Comparison of ENCODE assay signal across 9 cellular contexts in the genomic region with DNA sequence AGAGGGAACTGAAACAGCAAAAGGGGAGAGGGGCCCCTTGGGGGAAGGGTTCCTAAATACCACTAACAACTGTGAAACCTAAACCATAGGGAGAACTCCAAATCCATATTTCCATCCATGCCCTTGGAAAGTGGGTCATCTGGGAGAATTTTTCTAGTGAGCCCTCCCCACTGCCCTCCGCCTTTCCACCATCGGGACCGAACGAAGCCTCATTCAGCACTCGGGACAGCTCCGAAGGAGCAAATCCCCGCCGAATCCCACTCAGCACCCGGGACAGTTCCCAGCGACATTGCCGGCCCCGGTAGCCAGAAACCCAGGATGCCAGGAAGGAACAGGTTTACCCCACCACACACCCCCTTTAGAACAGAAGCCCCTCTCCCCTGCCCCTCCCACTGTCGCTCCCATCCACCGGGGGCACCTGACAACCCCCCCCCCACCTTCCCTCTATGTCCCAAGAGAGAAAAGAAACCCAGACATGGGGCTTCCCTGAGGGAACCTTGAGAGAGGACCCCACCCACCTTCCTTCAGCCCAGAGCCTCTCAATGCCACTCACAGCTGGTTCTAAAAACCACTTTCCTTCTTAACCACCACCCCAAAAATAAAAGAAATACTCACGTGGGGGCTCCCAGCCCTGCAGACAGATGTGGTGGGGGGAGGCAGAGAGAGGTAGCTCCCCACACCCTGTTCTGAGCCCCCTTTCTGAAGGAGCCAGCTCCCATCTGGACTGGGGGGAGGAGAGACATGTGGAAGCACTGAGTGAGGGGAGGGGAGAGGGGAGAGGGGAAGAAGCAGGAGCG. TPM values are rescaled to one million over a fixed set of nuclear protein-coding genes. Genes with fewer than 3 reads are reported as not detected.
DNase-seq lines count a peak whose midpoint lies in the region; ATAC-seq, FAIRE-seq and TF ChIP-seq lines count a peak whose summit lies in the region.
"Had no signal": no experiment of that assay in that cellular context is flagged by ENCODE, and none has a peak within 500 bp of the region (broad histone marks: within the 10 kb centered on the region; RNA-seq: fewer than 3 reads in every experiment).

No MANE protein-coding gene starts in this region.

- H3K27me3 Mint-ChIP-seq in brain, result peaks cover 37% of the 10 kb centered on the region

- H3K4me3 Mint-ChIP-seq in brain, result peak overlapping the region; percentile 18 to 80 (median 63)

- FAIRE-seq in H54 (lab: Jason Lieb, UNC), result no peak

- H3K9me3 ChIP-seq in gastrocnemius medialis, result no peaks in the 10 kb centered on the region

- peaks cover 0 to 7% of the 10 kb centered on the region in 2 donors for H3K4me1 ChIP-seq in gastrocnemius medialis

- intact Hi-C loops in gastrocnemius medialis (cut with DNase I; ENCODE audit: low total_unique reads), result no loop called here

- peaks cover 0 to 6% (median 0%) of the 10 kb centered on the region in 5 experiments for H3K9me3 Mint-ChIP-seq in brain

- peak; percentile 86 for DNase-seq in H54 (ENCODE audit: insufficient read length, low spot score)
- peak; percentile 44 for DNase-seq in kidney glomerular epithelial cell (lab: John Stamatoyannopoulos, UW)
- peak; percentile 30 for DNase-seq in stimulated activated CD8-positive, alpha-beta memory T cell treated with anti-CD3 and anti-CD28 coated beads, Interleukin-15, amount 100 ng/mL, for 1 hour (ENCODE audit: low read depth)
- DNase-seq in GF-D8 (lab: John Stamatoyannopoulos, UW), result no peak
- no peak for DNase-seq in gastrocnemius medialis

- H3K36me3 ChIP-seq in gastrocnemius medialis, result no peaks in the 10 kb centered on the region

- TF ChIP-seq CTCF in brain (conservative IDR thresholded peaks at IDR 0.05) (no peak), gastrocnemius medialis (IDR thresholded peaks at IDR 0.05 in 4 of 5, conservative IDR thresholded peaks at IDR 0.05 in 1 of 5) (no peak)

- TF ChIP-seq POLR2A in H54 (IDR thresholded peaks at IDR 0.05; ENCODE audit: low read depth, low read length) (no peak), gastrocnemius medialis (IDR thresholded peaks at IDR 0.05) (no peak)

- in situ Hi-C loops in gastrocnemius medialis (cut with MboI; ENCODE audit: low sequenced_read_pairs in 4 of 4), result no loop called here

- H3K36me3 Mint-ChIP-seq in brain, result no peaks in the 10 kb centered on the region

- no peak overlapping the region for H3K4me3 ChIP-seq in gastrocnemius medialis

- peaks cover 44 to 63% (median 52%) of the 10 kb centered on the region in 3 donors for H3K27me3 ChIP-seq in gastrocnemius medialis

- peak overlapping the region in 3 of 5 experiments; percentile 37 to 76 (median 37) for H3K27ac Mint-ChIP-seq in brain
- H3K27ac Mint-ChIP-seq: nephron had no signal

- peaks cover 70% of the 10 kb centered on the region for H3K4me1 Mint-ChIP-seq in brain

- peak; percentile 82 for ATAC-seq in SK-N-SH treated with all-trans-retinoic acid at 6 μM for 48 hours
- no peak for ATAC-seq in GM18519 (IDR thresholded peaks at IDR 0.05; ENCODE audit: low FRiP score, unreplicated experiment)
- ATAC-seq in gastrocnemius medialis, result no peak

- H3K27ac ChIP-seq in gastrocnemius medialis, result no peak overlapping the region

TF ChIP-seq in SK-N-SH treated with all-trans-retinoic acid at 6 μM for 48 hours, 23 proteins besides CTCF, POLR2A, EP300 and RAD21:
- TF ChIP-seq ESRRG (CRISPR knock-in tag; IDR thresholded peaks at IDR 0.05) (no peak), SNAI2 (CRISPR knock-in tag; IDR thresholded peaks at IDR 0.05) (peak; percentile 98), CSDC2 (CRISPR knock-in tag; IDR thresholded peaks at IDR 0.05) (peak; percentile 97), GLIS3 (CRISPR knock-in tag; IDR thresholded peaks at IDR 0.05) (0 out of 2 replicates have a peak, but pooled peaks have one; percentile 30), BACH2 (CRISPR knock-in tag; IDR thresholded peaks at IDR 0.05; ENCODE audit: borderline replicate concordance) (no peak), ZFP3 (CRISPR knock-in tag; IDR thresholded peaks at IDR 0.05) (peak; percentile 65; the same call in 1 of the 2 replicates), ARNTL (CRISPR knock-in tag; IDR thresholded peaks at IDR 0.05; ENCODE audit: borderline replicate concordance, low read depth) (0 out of 2 replicates have a peak, but pooled peaks have one; percentile 26), TSHZ2 (CRISPR knock-in tag; IDR thresholded peaks at IDR 0.05) (peak; percentile 77; the same call in 1 of the 2 replicates), PPARA (CRISPR knock-in tag; IDR thresholded peaks at IDR 0.05; ENCODE audit: borderline replicate concordance) (0 out of 2 replicates have a peak, but pooled peaks have one; percentile 17), ZNF565 (CRISPR knock-in tag; conservative IDR thresholded peaks at IDR 0.05; ENCODE audit: low read depth) (0 out of 2 replicates have a peak, but pooled peaks have one; percentile 56), RARB (CRISPR knock-in tag; IDR thresholded peaks at IDR 0.05) (no peak), ISL1 (CRISPR knock-in tag; IDR thresholded peaks at IDR 0.05) (peak; percentile 42; the same call in 1 of the 2 replicates), CREB5 (CRISPR knock-in tag; IDR thresholded peaks at IDR 0.05; ENCODE audit: low read depth) (no peak), ZFP30 (CRISPR knock-in tag; IDR thresholded peaks at IDR 0.05) (peak; percentile 42)
- TF ChIP-seq, protein P1, sequence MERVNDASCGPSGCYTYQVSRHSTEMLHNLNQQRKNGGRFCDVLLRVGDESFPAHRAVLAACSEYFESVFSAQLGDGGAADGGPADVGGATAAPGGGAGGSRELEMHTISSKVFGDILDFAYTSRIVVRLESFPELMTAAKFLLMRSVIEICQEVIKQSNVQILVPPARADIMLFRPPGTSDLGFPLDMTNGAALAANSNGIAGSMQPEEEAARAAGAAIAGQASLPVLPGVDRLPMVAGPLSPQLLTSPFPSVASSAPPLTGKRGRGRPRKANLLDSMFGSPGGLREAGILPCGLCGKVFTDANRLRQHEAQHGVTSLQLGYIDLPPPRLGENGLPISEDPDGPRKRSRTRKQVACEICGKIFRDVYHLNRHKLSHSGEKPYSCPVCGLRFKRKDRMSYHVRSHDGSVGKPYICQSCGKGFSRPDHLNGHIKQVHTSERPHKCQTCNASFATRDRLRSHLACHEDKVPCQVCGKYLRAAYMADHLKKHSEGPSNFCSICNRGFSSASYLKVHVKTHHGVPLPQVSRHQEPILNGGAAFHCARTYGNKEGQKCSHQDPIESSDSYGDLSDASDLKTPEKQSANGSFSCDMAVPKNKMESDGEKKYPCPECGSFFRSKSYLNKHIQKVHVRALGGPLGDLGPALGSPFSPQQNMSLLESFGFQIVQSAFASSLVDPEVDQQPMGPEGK (CRISPR knock-in tag; IDR thresholded peaks at IDR 0.05; ENCODE audit: borderline replicate concordance), result peak; percentile 56; the same call in 1 of the 2 replicates

RNA-seq across cellular contexts. Expression of gene DLGAP3, which starts 4.5 kb away (rescaled TPM):
- 24.0 TPM for polyA plus RNA-seq in brain (ENCODE audit: insufficient read depth, low read depth, low replicate concordance)
- total RNA-seq in gastrocnemius medialis, result under 1 TPM in 1 of 4 donors, not detected in 3; 0.15 TPM

Comparison
In these comparisons a context has a peak if more than half of its experiments do, and no peak if none do; other contexts are left out.
1. DNase-seq: peak in H54 (single experiment), kidney glomerular epithelial cell (single experiment) and stimulated activated CD8-positive, alpha-beta memory T cell treated with anti-CD3 and anti-CD28 coated beads, Interleukin-15, amount 100 ng/mL, for 1 hour (single experiment); none in GF-D8 (single experiment) and gastrocnemius medialis (0 of 2).